22 cellular contexts compared by ENCODE assay signal in genomic region chr21:34242973-34243372, GRCh38.
"Had no signal": no experiment of that assay in that cellular context is flagged by ENCODE, and none has a peak within 500 bp of the region (broad histone marks: within the 10 kb centered on the region; RNA-seq: fewer than 3 reads in every experiment).

No MANE protein-coding gene starts in this region.

- H3K27ac ChIP-seq: left lung, lower lobe of right lung, neutrophil, ovary, right atrium auricular region, right lobe of liver, transverse colon, upper lobe of left lung had no signal

- H3K4me2 ChIP-seq: smooth muscle cell had no signal

- H3K36me3 ChIP-seq: left lung, lower lobe of right lung, neutrophil, ovary, right atrium auricular region, right lobe of liver, transverse colon, upper lobe of left lung had no signal

- H3K9me3 Mint-ChIP-seq: neural crest cell had no signal

- FAIRE-seq: urothelium cell line had no signal

- H3K27me3 ChIP-seq: left lung, neutrophil, ovary, right atrium auricular region, right lobe of liver, transverse colon, upper lobe of left lung had no signal

- H3K27me3 Mint-ChIP-seq: progenitor cell of endocrine pancreas; stimulated activated memory B cell treated with anti-CD40 and anti-IgM and Interleukin-4, amounts not matched to agents 10 μg/mL and 1 μg/mL and 100 μg/mL, for 72 hours; stimulated activated naive CD8-positive, alpha-beta T cell treated with anti-CD3 and anti-CD28 coated beads, Interleukin-15, amount 100 ng/mL, for 72 hours had no signal

- DNase-seq: hypothalamus; islet precursor cell; kidney glomerular epithelial cell; left cardiac atrium; left lung; lower lobe of right lung; ovary; stimulated activated naive CD4-positive, alpha-beta T cell treated with Interleukin-2 at 50 U/mL for 16 hours; substantia nigra had no signal

- ATAC-seq: naive thymus-derived CD8-positive, alpha-beta T cell; stimulated activated memory B cell treated with anti-CD40 and anti-IgM and Interleukin-4, amounts not matched to agents 10 μg/mL and 1 μg/mL and 100 μg/mL, for 72 hours; stimulated activated naive CD8-positive, alpha-beta T cell treated with anti-CD3 and anti-CD28 coated beads, Interleukin-15, amount 100 ng/mL, for 72 hours had no signal

- H3K4me1 Mint-ChIP-seq: naive thymus-derived CD8-positive, alpha-beta T cell; nephron; neural crest cell; stimulated activated memory B cell treated with anti-CD40 and anti-IgM and Interleukin-4, amounts not matched to agents 10 μg/mL and 1 μg/mL and 100 μg/mL, for 72 hours; stimulated activated naive CD8-positive, alpha-beta T cell treated with anti-CD3 and anti-CD28 coated beads, Interleukin-15, amount 100 ng/mL, for 72 hours had no signal

- H3K4me3 Mint-ChIP-seq: naive thymus-derived CD8-positive, alpha-beta T cell; nephron; neural crest cell; stimulated activated memory B cell treated with anti-CD40 and anti-IgM and Interleukin-4, amounts not matched to agents 10 μg/mL and 1 μg/mL and 100 μg/mL, for 72 hours; stimulated activated naive CD8-positive, alpha-beta T cell treated with anti-CD3 and anti-CD28 coated beads, Interleukin-15, amount 100 ng/mL, for 72 hours had no signal

- H3K36me3 Mint-ChIP-seq: stimulated activated memory B cell treated with anti-CD40 and anti-IgM and Interleukin-4, amounts not matched to agents 10 μg/mL and 1 μg/mL and 100 μg/mL, for 72 hours had no signal

- H3K9me3 ChIP-seq: lower lobe of right lung, neutrophil, ovary, right lobe of liver, transverse colon had no signal

- H3K4me1 ChIP-seq: left lung, lower lobe of right lung, right atrium auricular region, right lobe of liver, transverse colon, upper lobe of left lung had no signal

- H3K27ac Mint-ChIP-seq: nephron; progenitor cell of endocrine pancreas; stimulated activated memory B cell treated with anti-CD40 and anti-IgM and Interleukin-4, amounts not matched to agents 10 μg/mL and 1 μg/mL and 100 μg/mL, for 72 hours had no signal

- H3K4me3 ChIP-seq: left lung, lower lobe of right lung, ovary, right atrium auricular region, right lobe of liver, smooth muscle cell, transverse colon, upper lobe of left lung had no signal
